ENCODE assay signal across 31 cellular contexts in genomic region chr7:103412151-103412550, GRCh38. TPM values are rescaled to one million over a fixed set of nuclear protein-coding genes. Genes with fewer than 3 reads are reported as not detected.
"Had no signal": no experiment of that assay in that cellular context is flagged by ENCODE, and none has a peak within 500 bp of the region (broad histone marks: within the 10 kb centered on the region; RNA-seq: fewer than 3 reads in every experiment).

No MANE protein-coding gene starts in this region.

- H3K27me3 ChIP-seq: adrenal gland, ascending aorta, body of pancreas, brain microvascular endothelial cell, breast epithelium, cardiac muscle cell had no signal

- DNase-seq: activated effector memory CD4-positive, alpha-beta T cell treated with anti-CD3 and anti-CD28 coated beads, Interleukin-2, amount 50 U/mL, for 16 hours; activated effector memory CD4-positive, alpha-beta T cell treated with Interleukin-2 at 50 U/mL for 16 hours; activated gamma-delta T cell; activated gamma-delta T cell treated with Interleukin-2 at 50 U/mL for 16 hours; activated naive CD4-positive, alpha-beta T cell; activated naive CD4-positive, alpha-beta T cell treated with anti-CD3 and anti-CD28 coated beads for 36 hours; activated naive CD4-positive, alpha-beta T cell treated with anti-CD3 and anti-CD28 coated beads, Interleukin-2, amount 10 ng/mL, durations not matched to agents 7 days and 5 days; activated naive CD4-positive, alpha-beta T cell treated with anti-CD3 and anti-CD28 coated beads, Interleukin-2, amount 50 U/mL, for 16 hours; activated naive CD4-positive, alpha-beta T cell treated with Interleukin-2 at 50 U/mL for 16 hours; activated naive CD8-positive, alpha-beta T cell treated with anti-CD3 and anti-CD28 coated beads for 36 hours; activated naive CD8-positive, alpha-beta T cell treated with anti-CD3 and anti-CD28 coated beads, Interleukin-2, amount 10 ng/mL, durations not matched to agents 7 days and 5 days; activated naive CD8-positive, alpha-beta T cell treated with anti-CD3 and anti-CD28 coated beads, Interleukin-2, amount 50 U/mL, for 24 hours; activated T-cell treated with anti-CD3 and anti-CD28 coated beads, Interleukin-2, amount 50 U/mL, for 24 hours; activated T-cell treated with anti-CD3 and anti-CD28 coated beads, Interleukin-2, amount 50 U/mL, for 4 hours; activated T-cell treated with anti-CD3 and anti-CD28 coated beads, Interleukin-2, amount 50 U/mL, for 48 hours; activated T-cell treated with anti-CD3 and anti-CD28 coated beads, Interleukin-2, amount 50 U/mL, for 72 hours; adrenal gland; amniotic stem cell; amygdala; anterior cingulate cortex; aorta; body of pancreas; brain microvascular endothelial cell; caudate nucleus; central memory CD4-positive, alpha-beta T cell; cerebellar nuclear complex had no signal

- H3K4me1 ChIP-seq: adrenal gland, ascending aorta, body of pancreas, breast epithelium had no signal

- H3K36me3 ChIP-seq: adrenal gland, ascending aorta, brain microvascular endothelial cell, breast epithelium, cardiac muscle cell had no signal

- ATAC-seq: activated naive CD4-positive, alpha-beta T cell treated with anti-CD3 and anti-CD28 coated beads, Interleukin-2, amount 50 U/mL, for 72 hours; activated naive CD8-positive, alpha-beta T cell treated with anti-CD3 and anti-CD28 coated beads, Interleukin-2, amount 50 U/mL, for 24 hours; activated T-cell treated with anti-CD3 and anti-CD28 coated beads, Interleukin-2, amount 50 U/mL, for 4 hours; activated T-cell treated with anti-CD3 and anti-CD28 coated beads, Interleukin-2, amount 50 U/mL, for 72 hours; activated T-helper 17 cell treated with anti-CD3 and anti-CD28 coated beads, Interleukin-2, amount 50 U/mL, for 72 hours; body of pancreas had no signal

- H3K27ac ChIP-seq: adrenal gland, ascending aorta, body of pancreas, brain microvascular endothelial cell, breast epithelium, cardiac muscle cell had no signal

- H3K4me3 ChIP-seq: adrenal gland, ascending aorta, body of pancreas, breast epithelium, cardiac muscle cell had no signal

- H3K9me3 ChIP-seq: adrenal gland, ascending aorta, body of pancreas, breast epithelium had no signal

RNA-seq across cellular contexts. Expression of gene SLC26A5, which starts 33.9 kb away (rescaled TPM):
- polyA plus RNA-seq: aorta had no signal
